9 cellular contexts compared by ENCODE assay signal in the genomic region with DNA sequence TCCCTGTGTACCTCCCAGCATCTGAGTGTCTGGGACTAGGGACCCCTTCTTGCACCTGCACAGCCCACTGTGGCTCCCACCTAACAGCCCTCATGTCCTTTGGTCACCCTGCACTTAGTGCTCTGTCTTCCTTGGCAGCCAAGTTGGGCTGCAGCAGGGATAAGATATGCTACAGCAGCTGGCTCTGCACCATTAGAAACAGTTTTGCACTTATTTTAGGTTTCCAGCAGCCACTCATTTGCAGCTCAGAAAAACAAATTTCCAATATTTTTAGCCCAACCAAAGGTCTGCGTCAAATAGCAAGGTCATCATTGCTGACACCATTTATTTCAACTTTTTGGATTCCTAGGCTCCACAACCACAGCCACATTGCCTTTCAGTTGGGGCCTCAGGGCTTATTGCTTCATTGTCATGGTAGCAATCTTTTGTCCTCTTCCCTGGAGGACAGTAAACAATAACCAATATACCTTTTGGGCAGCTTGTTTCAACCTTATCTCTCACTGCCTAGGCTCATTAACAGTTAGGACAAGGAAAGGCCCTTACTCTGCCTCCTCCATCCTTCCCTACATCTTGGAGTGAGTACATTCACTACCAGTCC.
DNase-seq lines count a peak whose midpoint lies in the region; ATAC-seq and TF ChIP-seq lines count a peak whose summit lies in the region.
"Had no signal": no experiment of that assay in that cellular context is flagged by ENCODE, and none has a peak within 500 bp of the region (broad histone marks: within the 10 kb centered on the region; RNA-seq: fewer than 3 reads in every experiment).

No MANE protein-coding gene starts in this region.

- peak overlapping the region; percentile 50 for H2BK12ac ChIP-seq in trophoblast cell (ENCODE audit: low read length)

- H3K79me2 ChIP-seq in trophoblast cell (ENCODE audit: control insufficient read depth, insufficient read depth, low read length, poor library complexity): no peaks in the 10 kb centered on the region

- H2BK5ac ChIP-seq in trophoblast cell (ENCODE audit: low read depth, low read length, poor library complexity): no peak overlapping the region

- H3K36me3 ChIP-seq in HUES48 (ENCODE audit: control insufficient read depth, insufficient read depth, low read length) (no peaks in the 10 kb centered on the region), trophoblast cell (ENCODE audit: control insufficient read depth in 1 of 2, insufficient read depth in 2 of 2, low read length in 2 of 2) (no peaks in the 10 kb centered on the region)

- peak overlapping the region; percentile 30 for H4K8ac ChIP-seq in trophoblast cell (ENCODE audit: low read depth, low read length)

- no peak overlapping the region for H3K4me2 ChIP-seq in trophoblast cell (ENCODE audit: low read length)

- no peak overlapping the region for H4K12ac ChIP-seq in trophoblast cell (ENCODE audit: low read depth, low read length)

- H4K91ac ChIP-seq in trophoblast cell (ENCODE audit: low read depth, low read length): peak overlapping the region; percentile 23

- peaks cover 8% of the 10 kb centered on the region for H3K79me1 ChIP-seq in trophoblast cell (ENCODE audit: low read length)

- no CpG with 5 or more reads among the region's 1 CpG for WGBS in trophoblast cell (ENCODE audit: extremely low coverage, insufficient coverage, insufficient read length)

- no peak overlapping the region for H3K23ac ChIP-seq in trophoblast cell (ENCODE audit: low read length)

- H3K4ac ChIP-seq in trophoblast cell (ENCODE audit: low read depth, low read length): no peak overlapping the region

- H2AFZ ChIP-seq in trophoblast cell (ENCODE audit: insufficient read depth, low read length, poor library complexity): no peak overlapping the region

- H3K27me3 ChIP-seq in HUES48 (ENCODE audit: control insufficient read depth, insufficient read depth, low read length): no peaks in the 10 kb centered on the region
- H3K27me3 ChIP-seq in trophoblast cell (ENCODE audit: insufficient read depth, low read length): no peaks in the 10 kb centered on the region

- H3K4me3 ChIP-seq in HUES48 (ENCODE audit: low read depth, low read length): no peak overlapping the region
- H3K4me3 ChIP-seq in fibroblast of pulmonary artery (replicated peaks; ENCODE audit: low read depth, low read length): no peak overlapping the region
- no peak overlapping the region for H3K4me3 ChIP-seq in trophoblast cell (ENCODE audit: low read depth, low read length)

- peaks cover 29% of the 10 kb centered on the region for H3K4me1 ChIP-seq in HUES48 (ENCODE audit: control insufficient read depth, insufficient read depth, low read length)
- peaks cover 6 to 20% of the 10 kb centered on the region in 2 experiments for H3K4me1 ChIP-seq in trophoblast cell (ENCODE audit: control insufficient read depth in 1 of 2, insufficient read depth in 2 of 2, low read length in 2 of 2)
- H3K4me1 ChIP-seq: Caco-2 had no signal

- no peak overlapping the region for H3K14ac ChIP-seq in trophoblast cell (ENCODE audit: low read length)

- no peak overlapping the region for H2BK120ac ChIP-seq in trophoblast cell (ENCODE audit: insufficient read depth, low read length, poor library complexity)

- H3K9ac ChIP-seq in HUES48 (ENCODE audit: low read depth, low read length) (no peak overlapping the region), trophoblast cell (ENCODE audit: low read length) (no peak overlapping the region)

- H3K9me3 ChIP-seq in HUES48 (ENCODE audit: control insufficient read depth, insufficient read depth, low read length) (no peaks in the 10 kb centered on the region), trophoblast cell (ENCODE audit: insufficient read depth, low read depth, low read length) (no peaks in the 10 kb centered on the region)
- H3K9me3 ChIP-seq: Caco-2 had no signal

- DNase-seq in ELF-1 (ENCODE audit: low read depth, low spot score) (peak; percentile 21), fibroblast of pulmonary artery (ENCODE audit: low read depth) (peak; percentile 3), trophoblast cell (peak; percentile 65 to 88), NCI-H774 (lab: John Stamatoyannopoulos, UW) (no peak)

- no peak for TF ChIP-seq CTCF in fibroblast of pulmonary artery (IDR thresholded peaks at IDR 0.05; ENCODE audit: low read length, missing control alignments)

- H3K18ac ChIP-seq in trophoblast cell (ENCODE audit: low read length): no peak overlapping the region

- ATAC-seq in HG03460 (IDR thresholded peaks at IDR 0.05; ENCODE audit: unreplicated experiment) (no peak), HG03520 (IDR thresholded peaks at IDR 0.05; ENCODE audit: unreplicated experiment) (no peak)

- H3K27ac ChIP-seq in HUES48 (ENCODE audit: low read depth, low read length) (peak overlapping the region; percentile 56), trophoblast cell (ENCODE audit: low read depth, low read length) (peak overlapping the region; percentile 9)
- H3K27ac ChIP-seq: RWPE1 had no signal

- no peak overlapping the region for H2AK5ac ChIP-seq in trophoblast cell (ENCODE audit: low read length)
